ENCODE assay signal across 1 cellular context in the genomic region with DNA sequence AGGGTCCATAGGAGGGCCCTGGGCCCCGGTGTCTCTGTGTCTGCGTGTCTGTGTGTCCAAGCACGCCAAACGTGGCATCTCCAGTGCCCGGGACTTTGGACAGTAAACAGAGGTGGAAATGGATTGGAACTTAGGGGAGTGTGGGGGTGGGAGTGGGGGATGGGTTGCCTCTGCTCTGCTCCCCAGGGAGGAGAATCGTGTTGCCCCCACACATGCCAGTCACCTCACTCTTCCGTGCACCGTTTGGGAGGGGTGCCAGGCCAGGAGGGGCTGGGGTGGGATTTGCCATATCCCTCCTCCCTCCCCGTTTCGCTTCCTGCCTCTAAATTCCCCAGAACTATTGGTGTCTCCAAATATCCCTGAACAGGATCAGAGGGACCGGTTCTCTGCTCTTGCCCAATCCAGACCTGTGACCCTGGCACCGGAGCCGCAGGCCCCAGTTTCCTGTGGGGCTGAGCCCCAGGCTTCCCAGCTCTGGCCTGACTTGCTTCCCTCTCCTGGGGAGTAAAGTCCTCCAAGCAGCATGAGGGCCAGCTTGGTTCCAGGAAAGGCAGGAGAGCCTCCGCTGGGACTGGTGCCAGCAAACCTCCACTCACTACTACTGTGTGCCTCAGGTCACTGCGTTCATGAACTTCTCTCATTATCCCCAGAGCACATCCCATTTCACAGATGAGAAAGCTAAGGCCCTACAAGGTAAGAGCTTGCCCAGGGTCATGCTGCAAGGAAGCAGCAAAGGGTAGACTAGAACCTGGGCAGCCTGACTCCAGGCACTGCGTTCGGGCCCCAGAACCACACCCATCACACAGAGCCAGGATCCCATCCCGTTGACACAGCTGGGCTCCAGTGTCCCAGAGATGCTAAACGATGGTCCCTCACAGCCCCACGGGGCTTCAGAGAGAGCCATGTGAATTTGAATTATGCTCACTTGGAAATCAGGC.
TF ChIP-seq lines count a peak whose summit lies in the region.

A gene with protein sequence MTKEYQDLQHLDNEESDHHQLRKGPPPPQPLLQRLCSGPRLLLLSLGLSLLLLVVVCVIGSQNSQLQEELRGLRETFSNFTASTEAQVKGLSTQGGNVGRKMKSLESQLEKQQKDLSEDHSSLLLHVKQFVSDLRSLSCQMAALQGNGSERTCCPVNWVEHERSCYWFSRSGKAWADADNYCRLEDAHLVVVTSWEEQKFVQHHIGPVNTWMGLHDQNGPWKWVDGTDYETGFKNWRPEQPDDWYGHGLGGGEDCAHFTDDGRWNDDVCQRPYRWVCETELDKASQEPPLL (minus strand): TSS at position 54 of the 938 bp plus-strand sequence. CDS start 807 bp downstream, outside the sequence.

TF ChIP-seq in WTC11, 78 proteins besides CTCF, POLR2A, EP300 and RAD21 (continued from another document):
- TF ChIP-seq, protein P1, sequence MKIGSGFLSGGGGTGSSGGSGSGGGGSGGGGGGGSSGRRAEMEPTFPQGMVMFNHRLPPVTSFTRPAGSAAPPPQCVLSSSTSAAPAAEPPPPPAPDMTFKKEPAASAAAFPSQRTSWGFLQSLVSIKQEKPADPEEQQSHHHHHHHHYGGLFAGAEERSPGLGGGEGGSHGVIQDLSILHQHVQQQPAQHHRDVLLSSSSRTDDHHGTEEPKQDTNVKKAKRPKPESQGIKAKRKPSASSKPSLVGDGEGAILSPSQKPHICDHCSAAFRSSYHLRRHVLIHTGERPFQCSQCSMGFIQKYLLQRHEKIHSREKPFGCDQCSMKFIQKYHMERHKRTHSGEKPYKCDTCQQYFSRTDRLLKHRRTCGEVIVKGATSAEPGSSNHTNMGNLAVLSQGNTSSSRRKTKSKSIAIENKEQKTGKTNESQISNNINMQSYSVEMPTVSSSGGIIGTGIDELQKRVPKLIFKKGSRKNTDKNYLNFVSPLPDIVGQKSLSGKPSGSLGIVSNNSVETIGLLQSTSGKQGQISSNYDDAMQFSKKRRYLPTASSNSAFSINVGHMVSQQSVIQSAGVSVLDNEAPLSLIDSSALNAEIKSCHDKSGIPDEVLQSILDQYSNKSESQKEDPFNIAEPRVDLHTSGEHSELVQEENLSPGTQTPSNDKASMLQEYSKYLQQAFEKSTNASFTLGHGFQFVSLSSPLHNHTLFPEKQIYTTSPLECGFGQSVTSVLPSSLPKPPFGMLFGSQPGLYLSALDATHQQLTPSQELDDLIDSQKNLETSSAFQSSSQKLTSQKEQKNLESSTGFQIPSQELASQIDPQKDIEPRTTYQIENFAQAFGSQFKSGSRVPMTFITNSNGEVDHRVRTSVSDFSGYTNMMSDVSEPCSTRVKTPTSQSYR (CRISPR knock-in tag; IDR thresholded peaks at IDR 0.05) = no peak
- TF ChIP-seq, protein P2, sequence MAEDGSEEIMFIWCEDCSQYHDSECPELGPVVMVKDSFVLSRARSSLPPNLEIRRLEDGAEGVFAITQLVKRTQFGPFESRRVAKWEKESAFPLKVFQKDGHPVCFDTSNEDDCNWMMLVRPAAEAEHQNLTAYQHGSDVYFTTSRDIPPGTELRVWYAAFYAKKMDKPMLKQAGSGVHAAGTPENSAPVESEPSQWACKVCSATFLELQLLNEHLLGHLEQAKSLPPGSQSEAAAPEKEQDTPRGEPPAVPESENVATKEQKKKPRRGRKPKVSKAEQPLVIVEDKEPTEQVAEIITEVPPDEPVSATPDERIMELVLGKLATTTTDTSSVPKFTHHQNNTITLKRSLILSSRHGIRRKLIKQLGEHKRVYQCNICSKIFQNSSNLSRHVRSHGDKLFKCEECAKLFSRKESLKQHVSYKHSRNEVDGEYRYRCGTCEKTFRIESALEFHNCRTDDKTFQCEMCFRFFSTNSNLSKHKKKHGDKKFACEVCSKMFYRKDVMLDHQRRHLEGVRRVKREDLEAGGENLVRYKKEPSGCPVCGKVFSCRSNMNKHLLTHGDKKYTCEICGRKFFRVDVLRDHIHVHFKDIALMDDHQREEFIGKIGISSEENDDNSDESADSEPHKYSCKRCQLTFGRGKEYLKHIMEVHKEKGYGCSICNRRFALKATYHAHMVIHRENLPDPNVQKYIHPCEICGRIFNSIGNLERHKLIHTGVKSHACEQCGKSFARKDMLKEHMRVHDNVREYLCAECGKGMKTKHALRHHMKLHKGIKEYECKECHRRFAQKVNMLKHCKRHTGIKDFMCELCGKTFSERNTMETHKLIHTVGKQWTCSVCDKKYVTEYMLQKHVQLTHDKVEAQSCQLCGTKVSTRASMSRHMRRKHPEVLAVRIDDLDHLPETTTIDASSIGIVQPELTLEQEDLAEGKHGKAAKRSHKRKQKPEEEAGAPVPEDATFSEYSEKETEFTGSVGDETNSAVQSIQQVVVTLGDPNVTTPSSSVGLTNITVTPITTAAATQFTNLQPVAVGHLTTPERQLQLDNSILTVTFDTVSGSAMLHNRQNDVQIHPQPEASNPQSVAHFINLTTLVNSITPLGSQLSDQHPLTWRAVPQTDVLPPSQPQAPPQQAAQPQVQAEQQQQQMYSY (CRISPR knock-in tag; IDR thresholded peaks at IDR 0.05) = no peak
- TF ChIP-seq ETV6 (CRISPR knock-in tag; IDR thresholded peaks at IDR 0.05) (no peak), NR3C1 (CRISPR knock-in tag; conservative IDR thresholded peaks at IDR 0.05; ENCODE audit: low read depth) (no peak), OVOL2 (CRISPR knock-in tag; IDR thresholded peaks at IDR 0.05; ENCODE audit: borderline replicate concordance) (no peak), SP1 (CRISPR knock-in tag; conservative IDR thresholded peaks at IDR 0.05) (no peak), NFATC4 (CRISPR knock-in tag; IDR thresholded peaks at IDR 0.05) (no peak), EMX1 (CRISPR knock-in tag; IDR thresholded peaks at IDR 0.05) (no peak)
- TF ChIP-seq, protein P3, sequence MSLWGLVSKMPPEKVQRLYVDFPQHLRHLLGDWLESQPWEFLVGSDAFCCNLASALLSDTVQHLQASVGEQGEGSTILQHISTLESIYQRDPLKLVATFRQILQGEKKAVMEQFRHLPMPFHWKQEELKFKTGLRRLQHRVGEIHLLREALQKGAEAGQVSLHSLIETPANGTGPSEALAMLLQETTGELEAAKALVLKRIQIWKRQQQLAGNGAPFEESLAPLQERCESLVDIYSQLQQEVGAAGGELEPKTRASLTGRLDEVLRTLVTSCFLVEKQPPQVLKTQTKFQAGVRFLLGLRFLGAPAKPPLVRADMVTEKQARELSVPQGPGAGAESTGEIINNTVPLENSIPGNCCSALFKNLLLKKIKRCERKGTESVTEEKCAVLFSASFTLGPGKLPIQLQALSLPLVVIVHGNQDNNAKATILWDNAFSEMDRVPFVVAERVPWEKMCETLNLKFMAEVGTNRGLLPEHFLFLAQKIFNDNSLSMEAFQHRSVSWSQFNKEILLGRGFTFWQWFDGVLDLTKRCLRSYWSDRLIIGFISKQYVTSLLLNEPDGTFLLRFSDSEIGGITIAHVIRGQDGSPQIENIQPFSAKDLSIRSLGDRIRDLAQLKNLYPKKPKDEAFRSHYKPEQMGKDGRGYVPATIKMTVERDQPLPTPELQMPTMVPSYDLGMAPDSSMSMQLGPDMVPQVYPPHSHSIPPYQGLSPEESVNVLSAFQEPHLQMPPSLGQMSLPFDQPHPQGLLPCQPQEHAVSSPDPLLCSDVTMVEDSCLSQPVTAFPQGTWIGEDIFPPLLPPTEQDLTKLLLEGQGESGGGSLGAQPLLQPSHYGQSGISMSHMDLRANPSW (CRISPR knock-in tag; conservative IDR thresholded peaks at IDR 0.05; ENCODE audit: low read depth) = no peak
- TF ChIP-seq, protein P4, sequence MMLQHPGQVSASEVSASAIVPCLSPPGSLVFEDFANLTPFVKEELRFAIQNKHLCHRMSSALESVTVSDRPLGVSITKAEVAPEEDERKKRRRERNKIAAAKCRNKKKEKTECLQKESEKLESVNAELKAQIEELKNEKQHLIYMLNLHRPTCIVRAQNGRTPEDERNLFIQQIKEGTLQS (CRISPR knock-in tag; conservative IDR thresholded peaks at IDR 0.05) = no peak
